Comparison of ENCODE assay signal across 1 cellular context in the genomic region with DNA sequence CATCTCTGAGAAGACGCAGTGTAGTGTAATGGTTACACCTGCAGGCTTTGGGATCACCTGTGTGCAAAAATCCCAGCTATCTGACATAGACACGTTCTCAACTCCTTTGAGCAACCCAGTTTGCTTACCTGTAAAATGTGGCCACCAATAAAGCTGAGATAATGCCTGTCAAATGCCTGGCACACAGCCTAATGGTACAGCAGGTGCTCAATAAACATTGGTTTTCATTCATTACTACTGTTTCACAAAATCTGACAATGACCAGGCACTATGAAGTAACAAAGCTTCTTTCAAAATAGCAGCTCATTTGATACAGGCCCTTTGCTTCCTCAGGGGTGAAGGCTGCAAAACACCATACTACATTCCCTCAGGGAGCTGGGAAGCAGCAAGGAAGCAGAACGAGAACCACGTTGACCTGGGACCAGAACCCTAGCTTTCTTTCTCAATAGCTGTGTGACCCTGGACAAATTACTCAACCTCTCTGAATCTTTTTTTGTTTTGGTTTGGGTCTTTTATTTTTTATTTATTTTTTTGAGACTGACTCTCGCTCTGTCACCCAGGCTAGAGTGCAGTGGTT.
TF ChIP-seq lines count a peak whose summit lies in the region.

No MANE protein-coding gene starts in this region.

TF ChIP-seq in HepG2, 621 proteins besides CTCF, POLR2A, EP300 and RAD21:
- TF ChIP-seq ZNF138 (CRISPR knock-in tag; IDR thresholded peaks at IDR 0.05; ENCODE audit: low read depth), result no peak
- no peak for TF ChIP-seq RBAK (CRISPR knock-in tag; IDR thresholded peaks at IDR 0.05)
- TF ChIP-seq MXD4 (CRISPR knock-in tag; IDR thresholded peaks at IDR 0.05), result peak; percentile 9; the same call in 1 of the 2 replicates
- no peak for TF ChIP-seq ZNF20 (CRISPR knock-in tag; IDR thresholded peaks at IDR 0.05)
- TF ChIP-seq ZNF775 (CRISPR knock-in tag; IDR thresholded peaks at IDR 0.05; ENCODE audit: borderline replicate concordance), result 0 out of 2 replicates have a peak, but pooled peaks have one; percentile 8
- TF ChIP-seq ZNF749 (CRISPR knock-in tag; IDR thresholded peaks at IDR 0.05; ENCODE audit: borderline replicate concordance), result peak; percentile 14; the same call in 1 of the 2 replicates
- peak; percentile 28; the same call in 1 of the 2 replicates for TF ChIP-seq MYNN (CRISPR knock-in tag; IDR thresholded peaks at IDR 0.05; ENCODE audit: low read depth)
- TF ChIP-seq ZMYM3 (CRISPR knock-in tag; IDR thresholded peaks at IDR 0.05), result peak; percentile 10; the same call in 1 of the 2 replicates
- TF ChIP-seq SAP130 (CRISPR knock-in tag; IDR thresholded peaks at IDR 0.05; ENCODE audit: low read depth), result peak; percentile 4; the same call in 1 of the 2 replicates
- TF ChIP-seq, protein P1, sequence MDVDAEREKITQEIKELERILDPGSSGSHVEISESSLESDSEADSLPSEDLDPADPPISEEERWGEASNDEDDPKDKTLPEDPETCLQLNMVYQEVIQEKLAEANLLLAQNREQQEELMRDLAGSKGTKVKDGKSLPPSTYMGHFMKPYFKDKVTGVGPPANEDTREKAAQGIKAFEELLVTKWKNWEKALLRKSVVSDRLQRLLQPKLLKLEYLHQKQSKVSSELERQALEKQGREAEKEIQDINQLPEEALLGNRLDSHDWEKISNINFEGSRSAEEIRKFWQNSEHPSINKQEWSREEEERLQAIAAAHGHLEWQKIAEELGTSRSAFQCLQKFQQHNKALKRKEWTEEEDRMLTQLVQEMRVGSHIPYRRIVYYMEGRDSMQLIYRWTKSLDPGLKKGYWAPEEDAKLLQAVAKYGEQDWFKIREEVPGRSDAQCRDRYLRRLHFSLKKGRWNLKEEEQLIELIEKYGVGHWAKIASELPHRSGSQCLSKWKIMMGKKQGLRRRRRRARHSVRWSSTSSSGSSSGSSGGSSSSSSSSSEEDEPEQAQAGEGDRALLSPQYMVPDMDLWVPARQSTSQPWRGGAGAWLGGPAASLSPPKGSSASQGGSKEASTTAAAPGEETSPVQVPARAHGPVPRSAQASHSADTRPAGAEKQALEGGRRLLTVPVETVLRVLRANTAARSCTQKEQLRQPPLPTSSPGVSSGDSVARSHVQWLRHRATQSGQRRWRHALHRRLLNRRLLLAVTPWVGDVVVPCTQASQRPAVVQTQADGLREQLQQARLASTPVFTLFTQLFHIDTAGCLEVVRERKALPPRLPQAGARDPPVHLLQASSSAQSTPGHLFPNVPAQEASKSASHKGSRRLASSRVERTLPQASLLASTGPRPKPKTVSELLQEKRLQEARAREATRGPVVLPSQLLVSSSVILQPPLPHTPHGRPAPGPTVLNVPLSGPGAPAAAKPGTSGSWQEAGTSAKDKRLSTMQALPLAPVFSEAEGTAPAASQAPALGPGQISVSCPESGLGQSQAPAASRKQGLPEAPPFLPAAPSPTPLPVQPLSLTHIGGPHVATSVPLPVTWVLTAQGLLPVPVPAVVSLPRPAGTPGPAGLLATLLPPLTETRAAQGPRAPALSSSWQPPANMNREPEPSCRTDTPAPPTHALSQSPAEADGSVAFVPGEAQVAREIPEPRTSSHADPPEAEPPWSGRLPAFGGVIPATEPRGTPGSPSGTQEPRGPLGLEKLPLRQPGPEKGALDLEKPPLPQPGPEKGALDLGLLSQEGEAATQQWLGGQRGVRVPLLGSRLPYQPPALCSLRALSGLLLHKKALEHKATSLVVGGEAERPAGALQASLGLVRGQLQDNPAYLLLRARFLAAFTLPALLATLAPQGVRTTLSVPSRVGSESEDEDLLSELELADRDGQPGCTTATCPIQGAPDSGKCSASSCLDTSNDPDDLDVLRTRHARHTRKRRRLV (CRISPR knock-in tag; IDR thresholded peaks at IDR 0.05), result peak; percentile 12; the same call in 1 of the 2 replicates
- TF ChIP-seq ZNF331 (CRISPR knock-in tag; IDR thresholded peaks at IDR 0.05), result no peak
- TF ChIP-seq NPAS2 (CRISPR knock-in tag; IDR thresholded peaks at IDR 0.05; ENCODE audit: borderline replicate concordance), result no peak
- 0 out of 2 replicates have a peak, but pooled peaks have one; percentile 16 for TF ChIP-seq MEF2D (CRISPR knock-in tag; IDR thresholded peaks at IDR 0.05)
- peak; percentile 80; the same call in 1 of the 2 replicates for TF ChIP-seq CHD4 (IDR thresholded peaks at IDR 0.05; ENCODE audit: borderline replicate concordance, low read length)
- TF ChIP-seq ZNF343 (CRISPR knock-in tag; IDR thresholded peaks at IDR 0.05), result peak; percentile 10; the same call in 1 of the 2 replicates
- no peak for TF ChIP-seq ZNF30 (CRISPR knock-in tag; IDR thresholded peaks at IDR 0.05)
- TF ChIP-seq, protein P2, sequence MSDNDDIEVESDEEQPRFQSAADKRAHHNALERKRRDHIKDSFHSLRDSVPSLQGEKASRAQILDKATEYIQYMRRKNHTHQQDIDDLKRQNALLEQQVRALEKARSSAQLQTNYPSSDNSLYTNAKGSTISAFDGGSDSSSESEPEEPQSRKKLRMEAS (IDR thresholded peaks at IDR 0.05), result no peak
- TF ChIP-seq FOXK2 (IDR thresholded peaks at IDR 0.05), result no peak
- TF ChIP-seq, protein P3, sequence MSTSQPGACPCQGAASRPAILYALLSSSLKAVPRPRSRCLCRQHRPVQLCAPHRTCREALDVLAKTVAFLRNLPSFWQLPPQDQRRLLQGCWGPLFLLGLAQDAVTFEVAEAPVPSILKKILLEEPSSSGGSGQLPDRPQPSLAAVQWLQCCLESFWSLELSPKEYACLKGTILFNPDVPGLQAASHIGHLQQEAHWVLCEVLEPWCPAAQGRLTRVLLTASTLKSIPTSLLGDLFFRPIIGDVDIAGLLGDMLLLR (CRISPR knock-in tag; IDR thresholded peaks at IDR 0.05), result 0 out of 2 replicates have a peak, but pooled peaks have one; percentile 9
- TF ChIP-seq, protein P4, sequence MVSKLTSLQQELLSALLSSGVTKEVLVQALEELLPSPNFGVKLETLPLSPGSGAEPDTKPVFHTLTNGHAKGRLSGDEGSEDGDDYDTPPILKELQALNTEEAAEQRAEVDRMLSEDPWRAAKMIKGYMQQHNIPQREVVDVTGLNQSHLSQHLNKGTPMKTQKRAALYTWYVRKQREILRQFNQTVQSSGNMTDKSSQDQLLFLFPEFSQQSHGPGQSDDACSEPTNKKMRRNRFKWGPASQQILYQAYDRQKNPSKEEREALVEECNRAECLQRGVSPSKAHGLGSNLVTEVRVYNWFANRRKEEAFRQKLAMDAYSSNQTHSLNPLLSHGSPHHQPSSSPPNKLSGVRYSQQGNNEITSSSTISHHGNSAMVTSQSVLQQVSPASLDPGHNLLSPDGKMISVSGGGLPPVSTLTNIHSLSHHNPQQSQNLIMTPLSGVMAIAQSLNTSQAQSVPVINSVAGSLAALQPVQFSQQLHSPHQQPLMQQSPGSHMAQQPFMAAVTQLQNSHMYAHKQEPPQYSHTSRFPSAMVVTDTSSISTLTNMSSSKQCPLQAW (CRISPR knock-in tag; IDR thresholded peaks at IDR 0.05), result peak; percentile 18; the same call in 1 of the 2 replicates
- TF ChIP-seq CHD2 (IDR thresholded peaks at IDR 0.05; ENCODE audit: low read depth, low read length), result no peak
- no peak for TF ChIP-seq NFE2L1 (CRISPR knock-in tag; IDR thresholded peaks at IDR 0.05; ENCODE audit: borderline replicate concordance)
- no peak for TF ChIP-seq KDM1A (CRISPR knock-in tag; IDR thresholded peaks at IDR 0.05)
- no peak for TF ChIP-seq MTF1 (CRISPR knock-in tag; IDR thresholded peaks at IDR 0.05)
- TF ChIP-seq, protein P5, sequence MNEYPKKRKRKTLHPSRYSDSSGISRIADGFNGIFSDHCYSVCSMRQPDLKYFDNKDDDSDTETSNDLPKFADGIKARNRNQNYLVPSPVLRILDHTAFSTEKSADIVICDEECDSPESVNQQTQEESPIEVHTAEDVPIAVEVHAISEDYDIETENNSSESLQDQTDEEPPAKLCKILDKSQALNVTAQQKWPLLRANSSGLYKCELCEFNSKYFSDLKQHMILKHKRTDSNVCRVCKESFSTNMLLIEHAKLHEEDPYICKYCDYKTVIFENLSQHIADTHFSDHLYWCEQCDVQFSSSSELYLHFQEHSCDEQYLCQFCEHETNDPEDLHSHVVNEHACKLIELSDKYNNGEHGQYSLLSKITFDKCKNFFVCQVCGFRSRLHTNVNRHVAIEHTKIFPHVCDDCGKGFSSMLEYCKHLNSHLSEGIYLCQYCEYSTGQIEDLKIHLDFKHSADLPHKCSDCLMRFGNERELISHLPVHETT (CRISPR knock-in tag; conservative IDR thresholded peaks at IDR 0.05), result 0 out of 2 replicates have a peak, but pooled peaks have one; percentile 5
- peak; percentile 82; the same call in 1 of the 2 replicates for TF ChIP-seq ZNF768 (CRISPR knock-in tag; IDR thresholded peaks at IDR 0.05)
- 0 out of 2 replicates have a peak, but pooled peaks have one; percentile 3 for TF ChIP-seq MIER3 (CRISPR knock-in tag; IDR thresholded peaks at IDR 0.05; ENCODE audit: borderline replicate concordance)
- TF ChIP-seq CREB1 (IDR thresholded peaks at IDR 0.05), result no peak
- TF ChIP-seq CREB1 (CRISPR knock-in tag; IDR thresholded peaks at IDR 0.05), result 0 out of 2 replicates have a peak, but pooled peaks have one; percentile 15
- TF ChIP-seq TBX2 (CRISPR knock-in tag; IDR thresholded peaks at IDR 0.05; ENCODE audit: borderline replicate concordance), result peak; percentile 26; the same call in 1 of the 2 replicates
- TF ChIP-seq ASH2L (IDR thresholded peaks at IDR 0.05; ENCODE audit: insufficient read length, low read depth, low read length), result peak; percentile 18
- 0 out of 2 replicates have a peak, but pooled peaks have one; percentile 2 for TF ChIP-seq ZNF746 (CRISPR knock-in tag; IDR thresholded peaks at IDR 0.05)
- no peak for TF ChIP-seq SOX6 (IDR thresholded peaks at IDR 0.05)
- peak; percentile 20; the same call in 1 of the 2 replicates for TF ChIP-seq SOX6 (CRISPR knock-in tag; IDR thresholded peaks at IDR 0.05)
- TF ChIP-seq GATAD1 (CRISPR knock-in tag; IDR thresholded peaks at IDR 0.05), result no peak
- 0 out of 2 replicates have a peak, but pooled peaks have one; percentile 46 for TF ChIP-seq ZNF776 (CRISPR knock-in tag; IDR thresholded peaks at IDR 0.05)
- TF ChIP-seq, protein P6, sequence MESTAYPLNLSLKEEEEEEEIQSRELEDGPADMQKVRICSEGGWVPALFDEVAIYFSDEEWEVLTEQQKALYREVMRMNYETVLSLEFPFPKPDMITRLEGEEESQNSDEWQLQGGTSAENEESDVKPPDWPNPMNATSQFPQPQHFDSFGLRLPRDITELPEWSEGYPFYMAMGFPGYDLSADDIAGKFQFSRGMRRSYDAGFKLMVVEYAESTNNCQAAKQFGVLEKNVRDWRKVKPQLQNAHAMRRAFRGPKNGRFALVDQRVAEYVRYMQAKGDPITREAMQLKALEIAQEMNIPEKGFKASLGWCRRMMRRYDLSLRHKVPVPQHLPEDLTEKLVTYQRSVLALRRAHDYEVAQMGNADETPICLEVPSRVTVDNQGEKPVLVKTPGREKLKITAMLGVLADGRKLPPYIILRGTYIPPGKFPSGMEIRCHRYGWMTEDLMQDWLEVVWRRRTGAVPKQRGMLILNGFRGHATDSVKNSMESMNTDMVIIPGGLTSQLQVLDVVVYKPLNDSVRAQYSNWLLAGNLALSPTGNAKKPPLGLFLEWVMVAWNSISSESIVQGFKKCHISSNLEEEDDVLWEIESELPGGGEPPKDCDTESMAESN (CRISPR knock-in tag; conservative IDR thresholded peaks at IDR 0.05), result 0 out of 2 replicates have a peak, but pooled peaks have one; percentile 5
- TF ChIP-seq ZNF224 (CRISPR knock-in tag; IDR thresholded peaks at IDR 0.05), result 0 out of 2 replicates have a peak, but pooled peaks have one; percentile 38
- TF ChIP-seq NFKBIZ (CRISPR knock-in tag; IDR thresholded peaks at IDR 0.05), result peak; percentile 9
TF ChIP-seq in HepG2: peak in this region for 24.
